27 cellular contexts compared by ENCODE assay signal in the genomic region with DNA sequence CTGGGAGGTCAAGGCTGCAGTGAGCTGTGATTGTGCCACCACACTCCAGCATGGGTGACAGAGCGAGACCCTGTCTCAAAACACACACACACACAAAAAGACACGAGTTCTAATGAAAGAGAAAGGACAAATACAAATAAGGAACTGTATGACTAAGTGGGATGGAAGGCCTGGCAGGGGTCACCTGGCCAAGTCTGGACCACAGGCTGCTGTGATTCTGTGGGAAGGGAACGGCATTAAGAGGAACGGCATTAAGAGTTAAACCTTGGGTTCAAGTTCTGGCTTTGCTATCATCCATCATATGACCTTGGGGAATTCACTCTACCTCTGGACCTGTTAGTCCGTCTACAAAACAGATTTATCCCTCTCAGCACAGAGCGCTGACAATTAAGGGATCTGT. TPM values are rescaled to one million over a fixed set of nuclear protein-coding genes. Genes with fewer than 3 reads are reported as not detected.
A peak's percentile ranks its signal among the peaks of the same experiment; 100 is the strongest.
DNase-seq lines count a peak whose midpoint lies in the region; ATAC-seq, FAIRE-seq and TF ChIP-seq lines count a peak whose summit lies in the region.
"Had no signal": no experiment of that assay in that cellular context is flagged by ENCODE, and none has a peak within 500 bp of the region (broad histone marks: within the 10 kb centered on the region; RNA-seq: fewer than 3 reads in every experiment).

No MANE protein-coding gene starts in this region.

- no peaks in the 10 kb centered on the region for H3K36me3 Mint-ChIP-seq in Caco-2 (ENCODE audit: insufficient read depth, unreplicated experiment)

- H3K79me1 ChIP-seq in H1 (ENCODE audit: low read depth, low read length), result no peaks in the 10 kb centered on the region; the same call in 1 of the 2 replicates

- TF ChIP-seq EP300 in H1 (IDR thresholded peaks at IDR 0.05; ENCODE audit: borderline replicate concordance in 1 of 2, low read depth in 2 of 2, low read length in 2 of 2), result no peak

- H3K56ac ChIP-seq in H1 (replicated peaks; ENCODE audit: insufficient read length, low read depth, low read length), result no peak overlapping the region

- no peak overlapping the region for H3K9ac ChIP-seq in H1 (replicated peaks in 1 of 4; ENCODE audit: extremely low read depth in 1 of 4, low read depth in 3 of 4, low read length in 3 of 4)
- H3K9ac ChIP-seq: BLaER1 had no signal

- TF ChIP-seq RAD21 in H1 (IDR thresholded peaks at IDR 0.05 in 1 of 2, conservative IDR thresholded peaks at IDR 0.05 in 1 of 2; ENCODE audit: low read depth in 2 of 2, low read length in 2 of 2), result no peak

- no peaks in the 10 kb centered on the region for H3K36me3 ChIP-seq in Caco-2 (ENCODE audit: control insufficient read depth, insufficient read depth, low read length)
- no peaks in the 10 kb centered on the region for H3K36me3 ChIP-seq in PC-9 (ENCODE audit: low read depth)
- H3K36me3 ChIP-seq in H1 (ENCODE audit: control insufficient read depth in 2 of 4, insufficient read depth in 4 of 4, low read length in 3 of 4), result no peaks in the 10 kb centered on the region
- peaks cover 0 to 2% (median 0%) of the 10 kb centered on the region in 4 donors for H3K36me3 ChIP-seq in right lobe of liver
- no peaks in the 10 kb centered on the region for H3K36me3 ChIP-seq in SJCRH30
- H3K36me3 ChIP-seq: BLaER1, left lung, thoracic aorta, WERI-Rb-1 had no signal

- H3K27me3 ChIP-seq in Caco-2 (replicated peaks; ENCODE audit: control insufficient read depth, insufficient read depth, low read length) (no peaks in the 10 kb centered on the region), PC-9 (ENCODE audit: insufficient read depth, low read depth) (no peaks in the 10 kb centered on the region), H1 (replicated peaks in 1 of 4; ENCODE audit: control insufficient read depth in 3 of 4, extremely low read depth in 1 of 4, insufficient read depth in 3 of 4, low read length in 3 of 4) (no peaks in the 10 kb centered on the region), right lobe of liver (no peaks in the 10 kb centered on the region), SJCRH30 (no peaks in the 10 kb centered on the region)
- H3K27me3 ChIP-seq: BLaER1, left lung had no signal

- peaks cover 13% of the 10 kb centered on the region for H3K4me1 ChIP-seq in Caco-2
- peaks cover 34% of the 10 kb centered on the region for H3K4me1 ChIP-seq in PC-9 (replicated peaks; ENCODE audit: insufficient read depth)
- peaks cover 2 to 21% (median 13%) of the 10 kb centered on the region in 4 experiments for H3K4me1 ChIP-seq in H1 (replicated peaks in 1 of 4; ENCODE audit: control insufficient read depth in 3 of 4, insufficient read depth in 4 of 4, low read length in 3 of 4)
- H3K4me1 ChIP-seq in right lobe of liver, result peaks cover 0 to 59% (median 19%) of the 10 kb centered on the region in 4 donors
- no peaks in the 10 kb centered on the region for H3K4me1 ChIP-seq in SJCRH30
- H3K4me1 ChIP-seq: BLaER1, left lung had no signal

- H3K9me2 ChIP-seq in PC-9 (ENCODE audit: insufficient read depth), result no peaks in the 10 kb centered on the region

- H2AFZ ChIP-seq in PC-9 (no peak overlapping the region), H1 (ENCODE audit: low read length) (no peak overlapping the region)

- H3K4me2 ChIP-seq in PC-9 (peak overlapping the region; percentile 48), H1 (ENCODE audit: insufficient read depth in 1 of 2, low read depth in 2 of 2, low read length in 2 of 2) (no peak overlapping the region)
- H3K4me2 ChIP-seq: BLaER1 had no signal

- POLR2A ChIA-PET in Caco-2 (lab: Charles Lee) (interaction anchor here (0.7 kb wide), 1 partner anchor 40 kb away, joined by 8 read pairs; no protein-coding TSS in a partner anchor), PC-9 (lab: Charles Lee; ENCODE audit: unreplicated experiment) (interaction anchor here (0.6 kb wide), 1 partner anchor 37 kb away, joined by 6 read pairs; no protein-coding TSS in a partner anchor), H1 (lab: Charles Lee; ENCODE audit: partially characterized antibody) (interaction anchor here (1.1 kb wide), 1 partner anchor 407 kb away, joined by 4 read pairs; no protein-coding TSS in a partner anchor)

- no peak overlapping the region for H2BK15ac ChIP-seq in H1 (ENCODE audit: low read length)

- no peak overlapping the region for H3K18ac ChIP-seq in H1 (ENCODE audit: extremely low read depth, low read length)

- H4K8ac ChIP-seq in H1 (ENCODE audit: extremely low read depth, insufficient read depth, low read length), result no peak overlapping the region

- DNase-seq in Caco-2 (no peak), PC-9 (peak in 1 of 2 experiments; percentile 41), H1 (ENCODE audit: low read depth in 1 of 2, low spot score in 2 of 2) (no peak), right lobe of liver (no peak), substantia nigra (lab: John Stamatoyannopoulos, UW) (no peak), SJCRH30 (no peak), AG08395 (ENCODE audit: low spot score) (no peak)
- DNase-seq: activated CD4-positive, alpha-beta T cell treated with anti-CD3 and anti-CD28 coated beads for 48 hours; activated gamma-delta T cell treated with Interleukin-2 at 50 U/mL for 16 hours; activated T-cell treated with anti-CD3 and anti-CD28 coated beads, Interleukin-2, amount 50 U/mL, for 4 hours; effector memory CD4-positive, alpha-beta T cell; GDM1; Karpas-422; left lung; MV-4-11; NCI-H146; OCI-M1; SHP77; stimulated activated naive CD4-positive, alpha-beta T cell; T1000; WERI-Rb-1 had no signal

- H3K4me3 ChIP-seq in Caco-2 (ENCODE audit: low read depth, low read length) (no peak overlapping the region), PC-9 (no peak overlapping the region), H1 (ENCODE audit: extremely low read depth in 1 of 4, insufficient read depth in 2 of 4, low read depth in 3 of 4, low read length in 4 of 4) (no peak overlapping the region), right lobe of liver (peak overlapping the region in 2 of 3 donors; percentile 29 to 69), SJCRH30 (no peak overlapping the region)
- H3K4me3 ChIP-seq: BLaER1, left lung, thoracic aorta had no signal

- no peak overlapping the region for H4K5ac ChIP-seq in H1 (ENCODE audit: insufficient read length, low read depth, low read length)

- CTCF ChIA-PET in Caco-2 (lab: Charles Lee), result no interaction called here
- CTCF ChIA-PET in PC-9 (lab: Charles Lee), result no interaction called here
- CTCF ChIA-PET in H1 (lab: Charles Lee; ENCODE audit: partially characterized antibody), result interaction anchor here (5.2 kb wide), 1 partner anchor 13 kb away, joined by 27 read pairs; no protein-coding TSS in a partner anchor

- H3K27ac Mint-ChIP-seq in Caco-2 (ENCODE audit: unreplicated experiment), result peak overlapping the region; percentile 38

- no peaks in the 10 kb centered on the region for H3K27me3 Mint-ChIP-seq in Caco-2 (ENCODE audit: insufficient read depth, unreplicated experiment)

- H3K9me3 ChIP-seq in Caco-2 (no peaks in the 10 kb centered on the region), PC-9 (ENCODE audit: insufficient read depth, low read depth) (no peaks in the 10 kb centered on the region), H1 (ENCODE audit: insufficient read depth in 2 of 2, low read depth in 1 of 2, low read length in 1 of 2) (no peaks in the 10 kb centered on the region), right lobe of liver (no peaks in the 10 kb centered on the region), SJCRH30 (replicated peaks) (no peaks in the 10 kb centered on the region)
- H3K9me3 ChIP-seq: BLaER1, left lung, thoracic aorta had no signal

- H4K20me1 ChIP-seq in PC-9 (ENCODE audit: insufficient read depth) (no peaks in the 10 kb centered on the region), H1 (replicated peaks in 1 of 2; ENCODE audit: control insufficient read depth in 1 of 2, insufficient read depth in 2 of 2, low read length in 2 of 2) (no peaks in the 10 kb centered on the region)
- H4K20me1 ChIP-seq: BLaER1 had no signal

- TF ChIP-seq CTCF in Caco-2 (IDR thresholded peaks at IDR 0.05; ENCODE audit: insufficient read depth in 1 of 2, low read depth in 1 of 2, low read length in 1 of 2, severe bottlenecking in 1 of 2, unreplicated experiment in 1 of 2) (no peak), PC-9 (conservative IDR thresholded peaks at IDR 0.05) (no peak), H1 (IDR thresholded peaks at IDR 0.05; ENCODE audit: control extremely low read depth in 1 of 3, insufficient read depth in 1 of 3, low read depth in 1 of 3, low read length in 3 of 3) (no peak), right lobe of liver (IDR thresholded peaks at IDR 0.05) (no peak)

- no peak overlapping the region for H2AK5ac ChIP-seq in H1 (ENCODE audit: low read depth, low read length)

- no peak overlapping the region for H2BK120ac ChIP-seq in H1 (replicated peaks; ENCODE audit: low read depth, low read length)

- H2BK20ac ChIP-seq in H1 (ENCODE audit: low read length), result 0 out of 2 replicates have a peak overlapping the region, but pooled peaks have one; percentile 23

- no peaks in the 10 kb centered on the region for H3K79me2 ChIP-seq in PC-9 (ENCODE audit: low read depth)
- no peaks in the 10 kb centered on the region for H3K79me2 ChIP-seq in H1 (ENCODE audit: control insufficient read depth in 1 of 2, insufficient read depth in 2 of 2, low read length in 2 of 2)

- FAIRE-seq in H1 (lab: Jason Lieb, UNC), result no peak
- FAIRE-seq: colon, frontal cortex had no signal

- no peak overlapping the region for H3K23ac ChIP-seq in H1 (ENCODE audit: insufficient read length)

- H3K4me1 Mint-ChIP-seq in Caco-2 (ENCODE audit: low read depth, unreplicated experiment), result peaks cover 7% of the 10 kb centered on the region

- peaks cover 16% of the 10 kb centered on the region for H3F3A ChIP-seq in PC-9 (ENCODE audit: insufficient read depth, low read depth)

- H3K4me3 Mint-ChIP-seq in Caco-2 (ENCODE audit: unreplicated experiment), result no peak overlapping the region
- H3K4me3 Mint-ChIP-seq: activated T-cell treated with anti-CD3 and anti-CD28 coated beads, Interleukin-2, amount 50 U/mL, for 4 hours had no signal

- H3K4ac ChIP-seq in H1 (replicated peaks; ENCODE audit: insufficient read length, low read depth, low read length), result no peak overlapping the region

- no peaks in the 10 kb centered on the region for H3K9me3 Mint-ChIP-seq in Caco-2 (ENCODE audit: unreplicated experiment)
- H3K9me3 Mint-ChIP-seq: activated T-cell treated with anti-CD3 and anti-CD28 coated beads, Interleukin-2, amount 50 U/mL, for 4 hours had no signal

- 0 out of 2 replicates have a peak overlapping the region, but pooled peaks have one; percentile 68 for H2BK5ac ChIP-seq in H1 (ENCODE audit: low read depth, low read length)

- peak overlapping the region; percentile 73 for H3K27ac ChIP-seq in PC-9
- H3K27ac ChIP-seq in H1 (ENCODE audit: low read depth, low read length), result no peak overlapping the region
- H3K27ac ChIP-seq in right lobe of liver, result peak overlapping the region in 2 of 3 donors; percentile 18 to 64
- no peak overlapping the region for H3K27ac ChIP-seq in substantia nigra (ENCODE audit: low read depth, low read length, poor library complexity, severe bottlenecking)
- H3K27ac ChIP-seq in SJCRH30, result no peak overlapping the region
- H3K27ac ChIP-seq: BLaER1, left lung, thoracic aorta, WERI-Rb-1 had no signal

- BruUV-seq in Caco-2 (replicated peaks; lab: Mats Ljungman, UMichigan) (no TSS peak), PC-9 (replicated peaks; lab: Mats Ljungman, UMichigan) (no TSS peak)

- TF ChIP-seq POLR2A in H1 (IDR thresholded peaks at IDR 0.05; ENCODE audit: control extremely low read depth in 1 of 2, low read depth in 2 of 2, low read length in 2 of 2) (no peak), right lobe of liver (IDR thresholded peaks at IDR 0.05) (no peak)

- H4K91ac ChIP-seq in H1 (replicated peaks; ENCODE audit: insufficient read length, low read length), result no peak overlapping the region

- no peaks in the 10 kb centered on the region for H3K23me2 ChIP-seq in H1 (ENCODE audit: low read depth, low read length)

- 90% methylated on average over 6 of the region's 6 CpGs; no CpG with 5 or more reads in 1 of the 2 experiments for WGBS in H1 (ENCODE audit: extremely low coverage in 1 of 2, insufficient coverage in 1 of 2, insufficient read length in 1 of 2, insufficient replicate concordance in 2 of 2, low coverage in 1 of 2, low lambda C conversion rate in 2 of 2, missing lambda C conversion rate in 1 of 2), 2 experiments
- 76% methylated on average over 4 of the region's 6 CpGs for WGBS in right lobe of liver (ENCODE audit: insufficient coverage, low coverage, low lambda C conversion rate, missing lambda C conversion rate)

- ATAC-seq in right lobe of liver (no peak), GM19351 (IDR thresholded peaks at IDR 0.05; ENCODE audit: unreplicated experiment) (no peak)
- ATAC-seq: activated T-cell treated with anti-CD3 and anti-CD28 coated beads, Interleukin-2, amount 50 U/mL, for 4 hours; sciatic nerve had no signal

- intact Hi-C loops in Caco-2 (cut with micrococcal nuclease; ENCODE audit: unreplicated experiment), result no loop called here
- intact Hi-C loops in PC-9 (cut with micrococcal nuclease; ENCODE audit: unreplicated experiment), result no loop called here
- intact Hi-C loops in right lobe of liver (cut with DNase I), result no loop called here

- no peak overlapping the region for H2BK12ac ChIP-seq in H1 (ENCODE audit: low read depth, low read length)

- H3K14ac ChIP-seq in H1 (ENCODE audit: insufficient read length), result no peak overlapping the region

RNA-seq across cellular contexts. Expression of a gene that starts 47.7 kb away (rescaled TPM):
- total RNA-seq in Caco-2 (2022), result 14.1 and 17.3 TPM in 2 replicates
- 13.8 and 26.6 TPM in 2 replicates for total RNA-seq in PC-9 (2021)
- 64.3 and 67.6 TPM in 2 replicates for total RNA-seq in H1 (2021; fragmentation: NEBNext Ultra II Directional; extraction: Animal tissue kit (Norgen Biotek cat#: 25700))
- polyA plus RNA-seq in H1 (2011; rRNA removed), result 49.8 and 66.9 TPM in 2 replicates
- polyA plus RNA-seq in H1 (2011; cell fraction: cytosol; rRNA removed), result 38.6 TPM
- 112 TPM for polyA plus RNA-seq in H1 (2011; cell fraction: nucleus; rRNA removed)
- 24.3 to 37.8 TPM (median 34.2 TPM) in 4 replicates for polyA plus RNA-seq in H1 (2012, experiment 1 of 2)
- polyA plus RNA-seq in H1 (2012, experiment 2 of 2), result 32.6 TPM
- polyA plus RNA-seq in H1 (2013, experiment 1 of 2), result 37.5 TPM
- 32.3 TPM for polyA plus RNA-seq in H1 (2013, experiment 2 of 2)
- 8.3 and 9.8 TPM in 2 replicates for polyA minus RNA-seq in H1 (2011; rRNA and poly(A)+ RNA removed)
- polyA minus RNA-seq in H1 (2011; cell fraction: cytosol; rRNA and poly(A)+ RNA removed), result 32.6 TPM
- polyA minus RNA-seq in H1 (2011; cell fraction: nucleus; rRNA and poly(A)+ RNA removed), result 32.0 TPM
- total RNA-seq in right lobe of liver, result 1 to 10 TPM in 3 of 6 experiments, under 1 TPM in 3; 0.48 to 4.7 (median 1.1) TPM
- total RNA-seq in SJCRH30 (2014; rRNA removed; shearing (Covaris generic)), result 15.6 and 15.9 TPM in 2 replicates

RNA-seq across cellular contexts. Expression of a gene that starts 53.6 kb away (rescaled TPM):
- total RNA-seq in Caco-2 (2022) (22.5 and 25.8 TPM in 2 replicates), PC-9 (2021) (34.9 and 38.9 TPM in 2 replicates), right lobe of liver (100 to 1,000 TPM; 265 to 457 (median 317) TPM)
- 27.2 and 27.5 TPM in 2 replicates for total RNA-seq in H1 (2021; fragmentation: NEBNext Ultra II Directional; extraction: Animal tissue kit (Norgen Biotek cat#: 25700))
- polyA plus RNA-seq in H1 (2011; rRNA removed), result 11.5 and 22.5 TPM in 2 replicates
- polyA plus RNA-seq in H1 (2011; cell fraction: cytosol; rRNA removed), result 13.7 TPM
- 62.5 TPM for polyA plus RNA-seq in H1 (2011; cell fraction: nucleus; rRNA removed)
- 13.1 to 20.2 TPM (median 19.2 TPM) in 4 replicates for polyA plus RNA-seq in H1 (2012, experiment 1 of 2)
- 21.5 TPM for polyA plus RNA-seq in H1 (2012, experiment 2 of 2)
- 6.5 TPM for polyA plus RNA-seq in H1 (2013, experiment 1 of 2)
- polyA plus RNA-seq in H1 (2013, experiment 2 of 2), result 5.8 TPM
- polyA minus RNA-seq in H1 (2011; rRNA and poly(A)+ RNA removed), result 8.1 and 13.0 TPM in 2 replicates
- polyA minus RNA-seq in H1 (2011; cell fraction: cytosol; rRNA and poly(A)+ RNA removed), result 9.8 TPM
- polyA minus RNA-seq in H1 (2011; cell fraction: nucleus; rRNA and poly(A)+ RNA removed), result 22.3 TPM
- 19.9 and 22.9 TPM in 2 replicates for total RNA-seq in SJCRH30 (2014; rRNA removed; shearing (Covaris generic))

Comparison
In these comparisons a context has a peak if more than half of its experiments do, and no peak if none do; other contexts are left out.
1. H3K4me3 ChIP-seq: peak in right lobe of liver (2 of 3); none in Caco-2 (single experiment), PC-9 (single experiment), H1 (0 of 4) and SJCRH30 (single experiment).
2. H3K27ac ChIP-seq: peak in PC-9 (single experiment) and right lobe of liver (2 of 3); none in H1 (single experiment), substantia nigra (single experiment) and SJCRH30 (single experiment).